Comparison of ENCODE assay signal across 24 cellular contexts in the genomic region with DNA sequence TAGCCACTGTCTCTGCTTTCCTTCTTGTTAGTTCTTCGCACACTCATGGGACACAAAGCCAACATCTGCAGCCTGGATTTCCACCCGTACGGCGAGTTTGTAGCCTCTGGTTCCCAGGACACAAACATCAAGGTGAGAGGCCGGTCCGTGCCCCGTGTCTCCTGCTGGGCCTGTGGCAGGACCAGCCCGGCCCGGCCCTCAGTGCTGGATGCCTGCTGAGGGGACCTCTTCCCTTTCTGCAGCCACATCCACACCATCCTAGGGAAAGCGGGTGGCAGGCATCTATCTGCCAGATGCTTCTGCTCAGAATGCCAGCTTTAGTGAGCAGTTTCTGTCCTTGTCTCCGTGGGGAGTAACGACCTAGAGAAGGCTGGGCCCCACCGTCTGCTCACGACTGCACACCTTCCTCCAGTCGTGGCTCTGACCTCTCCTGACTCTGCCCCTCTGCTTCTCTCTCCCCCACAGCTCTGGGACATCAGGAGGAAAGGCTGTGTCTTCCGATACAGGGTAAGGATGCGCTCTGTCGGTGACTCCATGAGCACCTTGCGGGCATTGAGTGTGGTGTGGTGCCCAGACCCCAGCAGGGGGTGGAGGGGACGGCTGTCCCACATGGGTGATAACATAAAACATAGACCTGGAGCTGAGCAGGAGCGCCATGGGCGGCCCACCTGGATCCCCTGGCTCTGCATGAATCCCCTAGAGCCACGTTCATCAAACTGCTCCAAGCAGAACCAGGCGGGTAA. TPM values are rescaled to one million over a fixed set of nuclear protein-coding genes. Genes with fewer than 3 reads are reported as not detected.
DNase-seq lines count a peak whose midpoint lies in the region; ATAC-seq, FAIRE-seq and TF ChIP-seq lines count a peak whose summit lies in the region.
"Had no signal": no experiment of that assay in that cellular context is flagged by ENCODE, and none has a peak within 500 bp of the region (broad histone marks: within the 10 kb centered on the region; RNA-seq: fewer than 3 reads in every experiment).

No MANE protein-coding gene starts in this region.

- CTCF ChIA-PET in activated naive CD4-positive, alpha-beta T cell treated with anti-CD3 and anti-CD28 coated beads, Interleukin-2, amount 10 ng/mL, durations not matched to agents 7 days and 5 days (lab: Charles Lee), result interaction anchor here (0.5 to 1.3 kb wide), 3 partner anchors 15 to 175 kb away, joined by 3 to 5 read pairs (median 4); no protein-coding TSS in a partner anchor
- CTCF ChIA-PET in RWPE1 (lab: Yijun Ruan, JAX), result no interaction called here

- no peaks in the 10 kb centered on the region for H4K20me1 ChIP-seq in neural progenitor cell (ENCODE audit: low read depth)

- no peak for FAIRE-seq in kidney (lab: Jason Lieb, UNC)
- FAIRE-seq: GM12878, RCC 7860 had no signal

- DNase-seq in activated naive CD4-positive, alpha-beta T cell treated with anti-CD3 and anti-CD28 coated beads, Interleukin-2, amount 10 ng/mL, durations not matched to agents 7 days and 5 days, result no peak
- no peak for DNase-seq in activated naive CD4-positive, alpha-beta T cell treated with Interleukin-2 at 50 U/mL for 16 hours
- no peak for DNase-seq in RWPE1 (ENCODE audit: low spot score)
- DNase-seq in kidney, result peak; percentile 66
- DNase-seq in neural progenitor cell (ENCODE audit: low spot score), result no peak
- no peak for DNase-seq in body of pancreas
- no peak for DNase-seq in Peyer's patch
- DNase-seq: 8988T; C1 segment of cervical spinal cord; CD8-positive, alpha-beta T cell; DND-41; GM23248; H9; HFFc6; MV-4-11; NCI-H1105 treated with DMSO at 0.1 percent for 48 hours; NCI-H1694 treated with DMSO at 0.1 percent for 48 hours; NCI-H2081 treated with DMSO at 0.1 percent for 48 hours; NCI-H2171 treated with DMSO at 0.1 percent for 48 hours; NCI-H524 treated with DMSO at 0.1 percent for 48 hours; SHP77 had no signal

- no peaks in the 10 kb centered on the region for H3K79me2 ChIP-seq in neural progenitor cell (ENCODE audit: low read depth)

- TF ChIP-seq CTCF in RWPE1 (conservative IDR thresholded peaks at IDR 0.05; ENCODE audit: low read depth), result no peak
- no peak for TF ChIP-seq CTCF in kidney (IDR thresholded peaks at IDR 0.05; ENCODE audit: borderline replicate concordance, extremely low read depth, insufficient read depth)
- no peak for TF ChIP-seq CTCF in neural progenitor cell (IDR thresholded peaks at IDR 0.05)
- TF ChIP-seq CTCF in body of pancreas (IDR thresholded peaks at IDR 0.05), result no peak
- TF ChIP-seq CTCF in Peyer's patch (IDR thresholded peaks at IDR 0.05), result no peak

- peaks cover 2% of the 10 kb centered on the region for H3K36me3 Mint-ChIP-seq in activated naive CD4-positive, alpha-beta T cell treated with anti-CD3 and anti-CD28 coated beads, Interleukin-2, amount 10 ng/mL, durations not matched to agents 7 days and 5 days
- peaks cover 1% of the 10 kb centered on the region for H3K36me3 Mint-ChIP-seq in neural progenitor cell

- TF ChIP-seq POLR2A in body of pancreas (IDR thresholded peaks at IDR 0.05) (no peak), Peyer's patch (IDR thresholded peaks at IDR 0.05) (no peak)

- H3K9ac ChIP-seq in kidney (ENCODE audit: low read length in 2 of 2) (no peak overlapping the region), neural progenitor cell (no peak overlapping the region)
- H3K9ac ChIP-seq: GM23248 had no signal

- 88% methylated on average over 23 to 24 of the region's 24 CpGs for WGBS in body of pancreas, 2 donors

- H3K4me1 ChIP-seq in kidney (ENCODE audit: control insufficient read depth in 1 of 2, insufficient read depth in 1 of 2, low read depth in 1 of 2, low read length in 2 of 2) (no peaks in the 10 kb centered on the region), neural progenitor cell (peaks cover 9% of the 10 kb centered on the region), body of pancreas (no peaks in the 10 kb centered on the region), Peyer's patch (no peaks in the 10 kb centered on the region)

- no peaks in the 10 kb centered on the region for H3K4me1 Mint-ChIP-seq in activated naive CD4-positive, alpha-beta T cell treated with anti-CD3 and anti-CD28 coated beads, Interleukin-2, amount 10 ng/mL, durations not matched to agents 7 days and 5 days
- peaks cover 5% of the 10 kb centered on the region for H3K4me1 Mint-ChIP-seq in neural progenitor cell
- H3K4me1 Mint-ChIP-seq: H9 had no signal

- no peak for ATAC-seq in body of pancreas
- ATAC-seq: CD8-positive, alpha-beta T cell; GM12878 had no signal

- H3K9me3 ChIP-seq in kidney (ENCODE audit: control insufficient read depth in 1 of 2, low read length in 2 of 2) (no peaks in the 10 kb centered on the region), neural progenitor cell (ENCODE audit: low read depth) (no peaks in the 10 kb centered on the region), body of pancreas (no peaks in the 10 kb centered on the region), Peyer's patch (no peaks in the 10 kb centered on the region)

- H3K27ac ChIP-seq in RWPE1, result peak overlapping the region; percentile 23; the same call in 1 of the 2 replicates
- H3K27ac ChIP-seq in kidney (ENCODE audit: low read depth in 2 of 2, low read length in 2 of 2), result no peak overlapping the region
- no peak overlapping the region for H3K27ac ChIP-seq in neural progenitor cell
- H3K27ac ChIP-seq in body of pancreas, result no peak overlapping the region
- no peak overlapping the region for H3K27ac ChIP-seq in Peyer's patch
- H3K27ac ChIP-seq: GM23248 had no signal

- no peak overlapping the region for H3K4me3 Mint-ChIP-seq in activated naive CD4-positive, alpha-beta T cell treated with anti-CD3 and anti-CD28 coated beads, Interleukin-2, amount 10 ng/mL, durations not matched to agents 7 days and 5 days
- no peak overlapping the region for H3K4me3 Mint-ChIP-seq in neural progenitor cell
- H3K4me3 Mint-ChIP-seq: CD8-positive, alpha-beta T cell; H9; HFFc6; IgD-negative memory B cell had no signal

- H3F3A ChIP-seq in neural progenitor cell (ENCODE audit: low read depth), result peaks cover 4% of the 10 kb centered on the region

- no peak overlapping the region for H2AFZ ChIP-seq in neural progenitor cell (replicated peaks)
- H2AFZ ChIP-seq: GM23248 had no signal

- no peaks in the 10 kb centered on the region for H3K9me3 Mint-ChIP-seq in activated naive CD4-positive, alpha-beta T cell treated with anti-CD3 and anti-CD28 coated beads, Interleukin-2, amount 10 ng/mL, durations not matched to agents 7 days and 5 days
- no peaks in the 10 kb centered on the region for H3K9me3 Mint-ChIP-seq in neural progenitor cell
- H3K9me3 Mint-ChIP-seq: CD8-positive, alpha-beta T cell; H9; HFFc6; IgD-negative memory B cell had no signal

- H3K27me3 Mint-ChIP-seq in activated naive CD4-positive, alpha-beta T cell treated with anti-CD3 and anti-CD28 coated beads, Interleukin-2, amount 10 ng/mL, durations not matched to agents 7 days and 5 days, result no peaks in the 10 kb centered on the region
- H3K27me3 Mint-ChIP-seq in neural progenitor cell (ENCODE audit: insufficient read depth, low read depth), result peaks cover 5% of the 10 kb centered on the region
- H3K27me3 Mint-ChIP-seq: IgD-negative memory B cell had no signal

- intact Hi-C loops in kidney (cut with DNase I) (no loop called here), body of pancreas (cut with DNase I) (loop anchor here (5.0 to 10.0 kb wide), 2 partner anchors 106 to 244 kb away; no protein-coding TSS in a partner anchor)

- H3K4me2 ChIP-seq in neural progenitor cell, result no peak overlapping the region

- no peaks in the 10 kb centered on the region for H3K36me3 ChIP-seq in kidney (ENCODE audit: control insufficient read depth in 1 of 2, insufficient read depth in 2 of 2, low read length in 2 of 2)
- no peaks in the 10 kb centered on the region for H3K36me3 ChIP-seq in neural progenitor cell
- H3K36me3 ChIP-seq in body of pancreas (replicated peaks in 1 of 2; ENCODE audit: insufficient read depth in 1 of 2, low read depth in 2 of 2), result peaks cover 0 to 2% of the 10 kb centered on the region in 2 donors
- peaks cover 0 to 17% (median 0%) of the 10 kb centered on the region in 3 donors for H3K36me3 ChIP-seq in Peyer's patch

- H3K4me3 ChIP-seq in kidney (ENCODE audit: low read length in 2 of 2) (no peak overlapping the region), neural progenitor cell (no peak overlapping the region), body of pancreas (no peak overlapping the region), Peyer's patch (no peak overlapping the region)
- H3K4me3 ChIP-seq: GM12878, GM23248 had no signal

- H3K27ac Mint-ChIP-seq in activated naive CD4-positive, alpha-beta T cell treated with anti-CD3 and anti-CD28 coated beads, Interleukin-2, amount 10 ng/mL, durations not matched to agents 7 days and 5 days, result peak overlapping the region; percentile 66
- peak overlapping the region; percentile 34 for H3K27ac Mint-ChIP-seq in neural progenitor cell
- H3K27ac Mint-ChIP-seq: CD8-positive, alpha-beta T cell; HFFc6 had no signal

- H3K27me3 ChIP-seq in neural progenitor cell (no peaks in the 10 kb centered on the region), body of pancreas (no peaks in the 10 kb centered on the region), Peyer's patch (no peaks in the 10 kb centered on the region)

- POLR2A ChIA-PET in RWPE1 (lab: Yijun Ruan, JAX; ENCODE audit: low non-redundant PET), result no interaction called here

RNA-seq across cellular contexts. Expression of gene KATNB1, which starts 15.4 kb away (rescaled TPM):
- total RNA-seq in kidney (14.5 TPM), neural progenitor cell (ENCODE audit: low replicate concordance) (33.5 and 48.2 TPM in 2 replicates), body of pancreas (10 to 100 TPM; 13.7 to 14.2 TPM), Peyer's patch (10 to 100 TPM; 17.7 to 27.1 (median 21.7) TPM)
- 13.9 TPM for polyA plus RNA-seq in kidney (ENCODE audit: insufficient read depth, low read depth, low replicate concordance)

RNA-seq across cellular contexts. Expression of gene KIFC3, which starts 51.3 kb away (rescaled TPM):
- total RNA-seq in kidney (109 TPM), neural progenitor cell (ENCODE audit: low replicate concordance) (0.28 and 1.6 TPM in 2 replicates), body of pancreas (100 to 1,000 TPM; 120 to 205 TPM), Peyer's patch (100 to 1,000 TPM in 3 of 4 donors, 10 to 100 TPM in 1; 29.7 to 530 (median 272) TPM)
- polyA plus RNA-seq in kidney (ENCODE audit: insufficient read depth, low read depth, low replicate concordance), result 74.9 TPM
- polyA plus RNA-seq: IgD-negative memory B cell had no signal

RNA-seq across cellular contexts. Expression of gene DRC7, which starts 56.4 kb away (rescaled TPM):
- total RNA-seq in kidney, result 3.2 TPM
- polyA plus RNA-seq in kidney (ENCODE audit: insufficient read depth, low read depth, low replicate concordance), result 1.8 TPM
- total RNA-seq in neural progenitor cell (ENCODE audit: low replicate concordance), result 0.41 and 0.84 TPM in 2 replicates
- total RNA-seq in body of pancreas, result 1 to 10 TPM in 1 of 2 donors, not detected in 1; 1.3 TPM
- total RNA-seq in Peyer's patch, result not detected
- total RNA-seq: CD8-positive, alpha-beta T cell; GM23248; HFFc6 had no signal
- polyA plus RNA-seq: GM23248, IgD-negative memory B cell had no signal

Comparison
In these comparisons a context has a peak if more than half of its experiments do, and no peak if none do; other contexts are left out.
1. RNA of gene KIFC3, which starts 51.3 kb away (total RNA-seq): 29.7 to 530 TPM in Peyer's patch, 120 to 205 TPM in body of pancreas and 109 TPM in kidney (single experiment); 0.28 to 1.6 TPM in neural progenitor cell; every median in the first group is over 10 times any median in the second.